In genomic region chr10:14603539-14604102, GRCh38 we compare ENCODE assay signal across 8 cellular contexts.
DNase-seq lines count a peak whose midpoint lies in the region; ATAC-seq, FAIRE-seq and TF ChIP-seq lines count a peak whose summit lies in the region.

No MANE protein-coding gene starts in this region.

- H3K9ac ChIP-seq in K562 (ENCODE audit: insufficient read depth in 1 of 2, low read depth in 2 of 2, low read length in 2 of 2), result no peak overlapping the region; a peak in 1 of 4 replicates

- no peaks in the 10 kb centered on the region for H3K27me3 Mint-ChIP-seq in stimulated activated naive CD8-positive, alpha-beta T cell treated with anti-CD3 and anti-CD28 coated beads, Interleukin-15, amount 100 ng/mL, for 72 hours

- H3K27me3 ChIP-seq in K562 (ENCODE audit: control insufficient read depth in 2 of 2, insufficient read depth in 2 of 2, low read length in 2 of 2) (peaks cover 16 to 49% of the 10 kb centered on the region in 2 experiments; a peak in 4 of 5 replicates), layer of hippocampus (ENCODE audit: control insufficient read depth, insufficient read depth, low read length) (no peaks in the 10 kb centered on the region)

- no peaks in the 10 kb centered on the region for H3K9me3 ChIP-seq in K562 (replicated peaks; ENCODE audit: control insufficient read depth, insufficient read depth, low read depth, low read length)

- TF ChIP-seq CTCF in K562 (IDR thresholded peaks at IDR 0.05 in 2 of 3, conservative IDR thresholded peaks at IDR 0.05 in 1 of 3; ENCODE audit: insufficient read depth in 2 of 3, low read depth in 1 of 3, low read length in 3 of 3), result no peak

- BruUV-seq in K562 (replicated peaks; lab: Mats Ljungman, UMichigan), result no TSS peak

- WGBS in K562 (ENCODE audit: insufficient coverage, low coverage, missing lambda C conversion rate), result 17% methylated on average over 27 of the region's 58 CpGs

- peaks cover 71% of the 10 kb centered on the region for H3K4me1 Mint-ChIP-seq in stimulated activated naive CD8-positive, alpha-beta T cell treated with anti-CD3 and anti-CD28 coated beads, Interleukin-15, amount 100 ng/mL, for 72 hours

- H3K9me3 Mint-ChIP-seq in stimulated activated naive CD8-positive, alpha-beta T cell treated with anti-CD3 and anti-CD28 coated beads, Interleukin-15, amount 100 ng/mL, for 72 hours, result peaks cover 9 to 10% of the 10 kb centered on the region in 2 donors

- peak; percentile 2 for ATAC-seq in GM21619 (IDR thresholded peaks at IDR 0.05; ENCODE audit: unreplicated experiment)
- ATAC-seq in K562, result no peak
- ATAC-seq in stimulated activated naive CD8-positive, alpha-beta T cell treated with anti-CD3 and anti-CD28 coated beads, Interleukin-15, amount 100 ng/mL, for 72 hours, result peak; percentile 34

- FAIRE-seq in K562 (lab: Jason Lieb, UNC), result no peak

- H3K36me3 ChIP-seq in K562 (ENCODE audit: control insufficient read depth, insufficient read depth, low read length), result no peaks in the 10 kb centered on the region

- no peaks in the 10 kb centered on the region for H4K20me1 ChIP-seq in K562 (replicated peaks; ENCODE audit: control insufficient read depth, insufficient read depth, low read length)

- TF ChIP-seq RAD21 in K562 (CRISPR knock-in tag; conservative IDR thresholded peaks at IDR 0.05 in 1 of 2, IDR thresholded peaks at IDR 0.05 in 1 of 2), result no peak

- TF ChIP-seq EP300 in K562 (IDR thresholded peaks at IDR 0.05; ENCODE audit: low read length), result no peak

- H3K79me2 ChIP-seq in K562 (ENCODE audit: control insufficient read depth, insufficient read depth, low read length), result no peaks in the 10 kb centered on the region

- intact Hi-C loops in K562 (cut with micrococcal nuclease), result no loop called here

- CTCF ChIA-PET in K562 (lab: Yijun Ruan, JAX; ENCODE audit: low intra/inter-chr PET ratio), result no interaction called here

- DNase-seq in G401 (ENCODE audit: low spot score), result peak; percentile 58
- DNase-seq in NAMALWA (ENCODE audit: low spot score), result peak; percentile 61
- no peak for DNase-seq in K562 (ENCODE audit: extremely low read depth in 1 of 4, low spot score in 3 of 4)
- peak in 1 of 2 donors; percentile 23 for DNase-seq in stimulated activated naive CD8-positive, alpha-beta T cell treated with anti-CD3 and anti-CD28 coated beads, Interleukin-15, amount 100 ng/mL, for 72 hours
- DNase-seq in GF-D8 (lab: John Stamatoyannopoulos, UW), result no peak
- DNase-seq in NCI-H2029 (lab: John Stamatoyannopoulos, UW), result no peak

- H3K27ac Mint-ChIP-seq in stimulated activated naive CD8-positive, alpha-beta T cell treated with anti-CD3 and anti-CD28 coated beads, Interleukin-15, amount 100 ng/mL, for 72 hours, result peak overlapping the region; percentile 97 to 98

- POLR2A ChIA-PET in K562 (lab: Yijun Ruan, JAX), result interaction anchor here (0.6 kb wide), 1 partner anchor 1627 kb away, joined by 3 read pairs; no protein-coding TSS in a partner anchor

- in situ Hi-C loops in G401 (cut with HindIII; ENCODE audit: low sequenced_read_pairs) (no loop called here), K562 (cut with MboI) (no loop called here)

- H3K4me1 ChIP-seq in K562 (replicated peaks in 1 of 2; ENCODE audit: control insufficient read depth in 2 of 2, insufficient read depth in 2 of 2, low read length in 2 of 2), result peaks cover 0 to 12% of the 10 kb centered on the region in 2 experiments; a peak in 2 of 5 replicates

- H3K27ac ChIP-seq in K562 (ENCODE audit: extremely low read depth, low read depth, low read length) (no peak overlapping the region), layer of hippocampus (ENCODE audit: low read depth, low read length) (peak overlapping the region; percentile 35)

- TF ChIP-seq POLR2A in K562 (conservative IDR thresholded peaks at IDR 0.05), result no peak

- peak overlapping the region; percentile 18 for H3K4me2 ChIP-seq in K562 (ENCODE audit: insufficient read depth, low read length)

- peak overlapping the region; percentile 91 to 93 for H3K4me3 Mint-ChIP-seq in stimulated activated naive CD8-positive, alpha-beta T cell treated with anti-CD3 and anti-CD28 coated beads, Interleukin-15, amount 100 ng/mL, for 72 hours

- H3K4me3 ChIP-seq in K562, result peak overlapping the region; percentile 25; the same call in 1 of the 2 replicates

- H2AFZ ChIP-seq in K562 (ENCODE audit: low read depth, low read length), result no peak overlapping the region

- H3K9me1 ChIP-seq in K562 (ENCODE audit: control insufficient read depth, insufficient read depth, low read length), result no peaks in the 10 kb centered on the region

TF ChIP-seq in K562, 482 proteins besides CTCF, POLR2A, EP300 and RAD21:
- TF ChIP-seq ZMIZ1 (IDR thresholded peaks at IDR 0.05; ENCODE audit: low read depth in 2 of 2, low read length in 2 of 2) (no peak), ZBTB7A (IDR thresholded peaks at IDR 0.05; ENCODE audit: borderline replicate concordance, control insufficient read depth, low read depth, low read length) (peak; percentile 26; the same call in 1 of the 2 replicates)

Comparison
In these comparisons a context has a peak if more than half of its experiments do, and no peak if none do; other contexts are left out.
1. DNase-seq: peak in G401 (single experiment) and NAMALWA (single experiment); none in K562 (0 of 4), GF-D8 (single experiment) and NCI-H2029 (single experiment).